Comparison of ENCODE assay signal across 28 cellular contexts in genomic region chr2:24570225-24570624, GRCh38.
"Had no signal": no experiment of that assay in that cellular context is flagged by ENCODE, and none has a peak within 500 bp of the region (broad histone marks: within the 10 kb centered on the region; RNA-seq: fewer than 3 reads in every experiment).

No MANE protein-coding gene starts in this region.

- H3K9me3 ChIP-seq: esophagus squamous epithelium, gastrocnemius medialis, lower lobe of right lung had no signal

- FAIRE-seq: endothelial cell of umbilical vein, islet of Langerhans, keratinocyte had no signal

- H3K27ac Mint-ChIP-seq: mesothelial cell of epicardium; naive thymus-derived CD8-positive, alpha-beta T cell had no signal

- H3K27ac ChIP-seq: coronary artery, dorsolateral prefrontal cortex, epithelial cell of prostate, esophagus squamous epithelium, gastrocnemius medialis, heart right ventricle, left lung, lower lobe of right lung had no signal

- H3K4me3 Mint-ChIP-seq: mesothelial cell of epicardium; naive B cell; naive thymus-derived CD8-positive, alpha-beta T cell had no signal

- H3K9me3 Mint-ChIP-seq: mesothelial cell of epicardium had no signal

- H3K4me3 ChIP-seq: coronary artery, dorsolateral prefrontal cortex, esophagus squamous epithelium, gastrocnemius medialis, heart right ventricle, left lung, lower lobe of right lung, mucosa of descending colon had no signal

- H3K27me3 ChIP-seq: dorsolateral prefrontal cortex, esophagus squamous epithelium, gastrocnemius medialis, heart right ventricle, left lung had no signal

- ATAC-seq: esophagus mucosa; gastrocnemius medialis; heart right ventricle; left cardiac atrium; left lung; left ventricle myocardium superior; lower lobe of right lung; mucosa of descending colon; naive thymus-derived CD8-positive, alpha-beta T cell had no signal

- DNase-seq: dermis blood vessel endothelial cell; dorsolateral prefrontal cortex; effector CD4-positive, alpha-beta T cell; effector memory CD4-positive, alpha-beta T cell; erythroblast; esophagus squamous epithelium; foreskin fibroblast; foreskin melanocyte; gastrocnemius medialis; glutamatergic neuron; head of caudate nucleus; heart right ventricle; hippocampal formation; left cardiac atrium; left lung; left ventricle myocardium superior; lower lobe of right lung; mesenchymal stem cell; mucosa of descending colon; naive B cell; naive thymus-derived CD8-positive, alpha-beta T cell had no signal

- H3K27me3 Mint-ChIP-seq: naive B cell; naive thymus-derived CD8-positive, alpha-beta T cell had no signal
